Comparison of ENCODE assay signal across 12 cellular contexts in genomic region chr2:145169285-145169684, GRCh38.
"Had no signal": no experiment of that assay in that cellular context is flagged by ENCODE, and none has a peak within 500 bp of the region (broad histone marks: within the 10 kb centered on the region; RNA-seq: fewer than 3 reads in every experiment).

No MANE protein-coding gene starts in this region.

- H3K27me3 ChIP-seq: heart left ventricle, pancreas had no signal

- H3K4me1 ChIP-seq: pancreas had no signal

- H3K4me3 ChIP-seq: coronary artery, heart left ventricle, pancreas had no signal

- DNase-seq: effector CD4-positive, alpha-beta T cell; endodermal cell; heart left ventricle; hippocampal formation; occipital lobe; pancreas; right cardiac atrium; small intestine; stimulated activated CD4-positive, alpha-beta T cell treated with anti-CD3 and anti-CD28 coated beads, Interleukin-12 subunit alpha, Interleukin-12 subunit beta, amount 100 ng/mL, for 4 hours; stimulated activated naive CD4-positive, alpha-beta T cell treated with Interleukin-2 at 50 U/mL for 16 hours; trophoblast cell had no signal

- H3K36me3 ChIP-seq: heart left ventricle, pancreas had no signal

- H3K9me3 ChIP-seq: heart left ventricle, pancreas had no signal

- H3K27ac ChIP-seq: coronary artery, pancreas had no signal
